ENCODE assay signal across 13 cellular contexts in genomic region chr14:92584856-92585255, GRCh38.
DNase-seq lines count a peak whose midpoint lies in the region; ATAC-seq and TF ChIP-seq lines count a peak whose summit lies in the region.
"Had no signal": no experiment of that assay in that cellular context is flagged by ENCODE, and none has a peak within 500 bp of the region (broad histone marks: within the 10 kb centered on the region; RNA-seq: fewer than 3 reads in every experiment).

No MANE protein-coding gene starts in this region.

- H3K27ac ChIP-seq in left lung (peak overlapping the region in 1 of 2 donors; percentile 62), vagina (peak overlapping the region; percentile 89), SK-N-SH (ENCODE audit: low read depth in 2 of 2, low read length in 1 of 2) (no peak overlapping the region; a peak in 1 of 4 replicates)

- POLR2A ChIA-PET in SK-N-SH (lab: Yijun Ruan, JAX), result no interaction called here

- ATAC-seq in Right ventricle myocardium inferior (no peak), left lung (no peak)
- ATAC-seq: activated naive CD4-positive, alpha-beta T cell treated with anti-CD3 and anti-CD28 coated beads, Interleukin-2, amount 50 U/mL, for 72 hours had no signal

- H4K20me1 ChIP-seq in SK-N-SH (ENCODE audit: insufficient read depth), result no peaks in the 10 kb centered on the region

- H3K9me3 ChIP-seq in left lung (no peaks in the 10 kb centered on the region), vagina (no peaks in the 10 kb centered on the region), SK-N-SH (no peaks in the 10 kb centered on the region)
- H3K9me3 ChIP-seq: esophagus squamous epithelium had no signal

- no peak for TF ChIP-seq EP300 in SK-N-SH (IDR thresholded peaks at IDR 0.05; ENCODE audit: borderline replicate concordance in 1 of 2, low read depth in 1 of 2, low read length in 1 of 2)

- H3K27me3 ChIP-seq in left lung (no peaks in the 10 kb centered on the region), vagina (no peaks in the 10 kb centered on the region), SK-N-SH (ENCODE audit: insufficient read depth) (no peaks in the 10 kb centered on the region)
- H3K27me3 ChIP-seq: esophagus squamous epithelium had no signal

- H3K4me2 ChIP-seq in SK-N-SH, result no peak overlapping the region

- TF ChIP-seq POLR2A in vagina (IDR thresholded peaks at IDR 0.05), result no peak
- TF ChIP-seq POLR2A in lower leg skin (IDR thresholded peaks at IDR 0.05), result no peak

- H3K9me2 ChIP-seq in SK-N-SH, result no peaks in the 10 kb centered on the region

- peak; percentile 82 for DNase-seq in Right ventricle myocardium inferior (ENCODE audit: missing footprints)
- DNase-seq in cardiac septum (ENCODE audit: low spot score), result no peak
- DNase-seq in SIG-M5 (lab: John Stamatoyannopoulos, UW), result peak; percentile 38
- peak; percentile 52 to 83 for DNase-seq in left lung
- DNase-seq in vagina (ENCODE audit: extremely low spot score in 2 of 2), result no peak
- DNase-seq in SK-N-SH, result no peak
- DNase-seq in GM03348 (ENCODE audit: low spot score), result no peak
- no peak for DNase-seq in lower leg skin (ENCODE audit: low spot score in 2 of 2)
- DNase-seq: DND-41, esophagus squamous epithelium, KBM-7, NCI-H187 treated with DMSO at 0.1 percent for 48 hours had no signal

- H3K4me3 ChIP-seq in left lung (no peak overlapping the region), vagina (no peak overlapping the region), SK-N-SH (ENCODE audit: low read depth in 2 of 2, low read length in 1 of 2) (no peak overlapping the region), lower leg skin (ENCODE audit: low read depth, poor library complexity, severe bottlenecking) (no peak overlapping the region)
- H3K4me3 ChIP-seq: esophagus squamous epithelium had no signal

- no peak overlapping the region for H2AFZ ChIP-seq in SK-N-SH (ENCODE audit: low read depth)

- peaks cover 21% of the 10 kb centered on the region for H3F3A ChIP-seq in SK-N-SH (replicated peaks; ENCODE audit: insufficient read depth)

- TF ChIP-seq CTCF in left lung (IDR thresholded peaks at IDR 0.05), result no peak
- TF ChIP-seq CTCF in vagina (IDR thresholded peaks at IDR 0.05), result no peak
- TF ChIP-seq CTCF in SK-N-SH (IDR thresholded peaks at IDR 0.05), result no peak
- TF ChIP-seq CTCF in lower leg skin (IDR thresholded peaks at IDR 0.05), result no peak

- H3K4me1 ChIP-seq in left lung, result peaks cover 0 to 53% of the 10 kb centered on the region in 2 donors
- H3K4me1 ChIP-seq in vagina, result peaks cover 30% of the 10 kb centered on the region
- peaks cover 0 to 21% of the 10 kb centered on the region in 2 experiments; a peak in 2 of 4 replicates for H3K4me1 ChIP-seq in SK-N-SH (ENCODE audit: control insufficient read depth in 1 of 2, insufficient read depth in 2 of 2, low read depth in 1 of 2, low read length in 1 of 2)

- WGBS in SK-N-SH (ENCODE audit: low lambda C conversion rate), result 78% methylated on average over 6 of the region's 6 CpGs
- 87 to 91% methylated on average over 6 of the region's 6 CpGs for WGBS in lower leg skin, 2 donors

- TF ChIP-seq RAD21 in SK-N-SH (IDR thresholded peaks at IDR 0.05; ENCODE audit: low read length), result no peak

- H3K36me3 ChIP-seq in left lung (peaks cover 0 to 24% of the 10 kb centered on the region in 2 donors), vagina (peaks cover 0 to 2% of the 10 kb centered on the region in 2 donors), SK-N-SH (replicated peaks in 1 of 2; ENCODE audit: control insufficient read depth in 1 of 2, insufficient read depth in 2 of 2, low read length in 1 of 2) (peaks cover 0 to 9% of the 10 kb centered on the region in 2 experiments)

- H3K9ac ChIP-seq in SK-N-SH, result no peak overlapping the region

- H3K79me2 ChIP-seq in SK-N-SH (ENCODE audit: insufficient read depth), result no peaks in the 10 kb centered on the region

- CTCF ChIA-PET in SK-N-SH (lab: Yijun Ruan, JAX), result no interaction called here

- intact Hi-C loops in Right ventricle myocardium inferior (cut with DNase I) (no loop called here), cardiac septum (cut with DNase I) (no loop called here), left lung (cut with DNase I) (loop anchor here in 1 of 2 donors (10.0 kb wide), 1 partner anchor 90 kb away; no protein-coding TSS in a partner anchor), vagina (cut with DNase I) (no loop called here), lower leg skin (cut with DNase I; ENCODE audit: low total_unique reads) (no loop called here)

TF ChIP-seq in SK-N-SH, 30 proteins besides CTCF, POLR2A, EP300 and RAD21:
- TF ChIP-seq, protein P1, sequence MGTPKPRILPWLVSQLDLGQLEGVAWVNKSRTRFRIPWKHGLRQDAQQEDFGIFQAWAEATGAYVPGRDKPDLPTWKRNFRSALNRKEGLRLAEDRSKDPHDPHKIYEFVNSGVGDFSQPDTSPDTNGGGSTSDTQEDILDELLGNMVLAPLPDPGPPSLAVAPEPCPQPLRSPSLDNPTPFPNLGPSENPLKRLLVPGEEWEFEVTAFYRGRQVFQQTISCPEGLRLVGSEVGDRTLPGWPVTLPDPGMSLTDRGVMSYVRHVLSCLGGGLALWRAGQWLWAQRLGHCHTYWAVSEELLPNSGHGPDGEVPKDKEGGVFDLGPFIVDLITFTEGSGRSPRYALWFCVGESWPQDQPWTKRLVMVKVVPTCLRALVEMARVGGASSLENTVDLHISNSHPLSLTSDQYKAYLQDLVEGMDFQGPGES (IDR thresholded peaks at IDR 0.05; ENCODE audit: low read depth, low read length), result no peak
- no peak for TF ChIP-seq GABPA (IDR thresholded peaks at IDR 0.05; ENCODE audit: low read depth)
- no peak for TF ChIP-seq MXI1 (IDR thresholded peaks at IDR 0.05; ENCODE audit: low read depth, low read length)

Comparison
In these comparisons a context has a peak if more than half of its experiments do, and no peak if none do; other contexts are left out.
1. DNase-seq: peak in Right ventricle myocardium inferior (single experiment), SIG-M5 (single experiment) and left lung (2 of 2); none in cardiac septum (single experiment), vagina (0 of 2), SK-N-SH (single experiment), GM03348 (single experiment) and lower leg skin (0 of 2).